In the genomic region with DNA sequence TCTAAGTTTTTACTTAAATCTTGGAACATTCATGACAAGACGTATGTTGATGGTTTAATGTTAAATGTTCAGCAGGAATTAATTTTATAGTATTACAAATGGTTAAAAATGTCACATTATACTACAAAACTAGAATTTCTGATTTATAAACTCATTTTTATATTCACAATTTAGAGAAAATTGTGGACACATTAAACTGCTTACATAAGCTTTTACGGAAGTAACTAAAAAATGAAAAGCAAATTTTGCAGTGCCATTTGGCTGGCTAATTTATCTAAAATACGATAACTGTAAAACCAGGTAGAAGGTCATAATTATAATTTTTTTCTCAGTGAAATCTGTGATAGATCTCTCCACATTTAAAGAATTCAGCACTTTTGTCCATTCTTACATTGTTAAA, we compare ENCODE assay signal across 27 cellular contexts.
"Had no signal": no experiment of that assay in that cellular context is flagged by ENCODE, and none has a peak within 500 bp of the region (broad histone marks: within the 10 kb centered on the region; RNA-seq: fewer than 3 reads in every experiment).

No MANE protein-coding gene starts in this region.

- ATAC-seq: stimulated activated effector memory CD8-positive, alpha-beta T cell treated with anti-CD3 and anti-CD28 coated beads, Interleukin-12 subunit alpha, Interleukin-12 subunit beta, amount 100 ng/mL, for 72 hours; stimulated activated memory B cell treated with anti-CD40 and anti-IgM and Interleukin-4, amounts not matched to agents 10 μg/mL and 1 μg/mL and 100 μg/mL, for 72 hours; stimulated activated naive B cell treated with anti-CD40 and anti-IgM and Interleukin-4, amounts not matched to agents 10 μg/mL and 1 μg/mL and 100 μg/mL, for 72 hours; stimulated activated naive CD8-positive, alpha-beta T cell treated with anti-CD3 and anti-CD28 coated beads, Interleukin-15, amount 100 ng/mL, for 72 hours; stimulated activated naive CD8-positive, alpha-beta T cell treated with anti-CD3 and anti-CD28 coated beads, Interleukin-15, Interleukin-2, amounts not matched to agents 100 U/mL and 50 U/mL, for 24 hours; upper lobe of right lung had no signal

- H3K27me3 ChIP-seq: stomach, suprapubic skin, testis, thyroid gland, tibial artery, tibial nerve, transverse colon, upper lobe of left lung, upper lobe of right lung, uterus, vagina had no signal

- H3K27ac ChIP-seq: stomach, suprapubic skin, testis, thoracic aorta, thyroid gland, tibial artery, tibial nerve, transverse colon, upper lobe of left lung, upper lobe of right lung, uterus, vagina had no signal

- FAIRE-seq: urothelium cell line had no signal

- DNase-seq: stimulated activated CD4-positive, alpha-beta T cell treated with anti-CD3 and anti-CD28 coated beads, Interleukin-2, amount 100 ng/mL, for 48 hours; stimulated activated CD4-positive, alpha-beta T cell treated with anti-CD3 and anti-CD28 coated beads, Interleukin-4, amount 100 ng/mL, for 1 hour; stimulated activated CD4-positive, alpha-beta T cell treated with anti-CD3 and anti-CD28 coated beads, Interleukin-4, amount 100 ng/mL, for 24 hours; stimulated activated CD4-positive, alpha-beta T cell treated with anti-CD3 and anti-CD28 coated beads, Interleukin-4, amount 100 ng/mL, for 4 hours; stimulated activated CD8-positive, alpha-beta memory T cell treated with anti-CD3 and anti-CD28 coated beads, Interleukin-4, amount 100 ng/mL, for 48 hours; stimulated activated naive B cell treated with anti-CD40 and anti-IgM and Interleukin-4, amounts not matched to agents 10 μg/mL and 1 μg/mL and 100 μg/mL, for 72 hours; stimulated activated naive CD4-positive, alpha-beta T cell; stimulated activated naive CD4-positive, alpha-beta T cell treated with Interleukin-2 at 50 U/mL for 16 hours; stimulated activated naive CD8-positive, alpha-beta T cell treated with anti-CD3 and anti-CD28 coated beads, Interleukin-15, amount 100 ng/mL, for 72 hours; stimulated activated naive CD8-positive, alpha-beta T cell treated with anti-CD3 and anti-CD28 coated beads, Interleukin-15, Interleukin-2, amounts not matched to agents 100 U/mL and 50 U/mL, for 24 hours; stomach; substantia nigra; testis; thyroid gland; tibial artery; transverse colon; trophoblast cell; upper lobe of left lung; upper lobe of right lung; uterus had no signal

- H3K36me3 ChIP-seq: stomach, suprapubic skin, thoracic aorta, thyroid gland, tibial artery, tibial nerve, transverse colon, upper lobe of left lung, upper lobe of right lung, uterus, vagina had no signal

- H3K4me3 ChIP-seq: stomach, suprapubic skin, testis, thoracic aorta, thyroid gland, tibial artery, tibial nerve, transverse colon, upper lobe of left lung, upper lobe of right lung, uterus, vagina had no signal

- H3K9me3 ChIP-seq: suprapubic skin, testis, thoracic aorta, thyroid gland, tibial artery, tibial nerve, transverse colon, upper lobe of left lung, upper lobe of right lung, uterus, vagina had no signal

- H3K4me1 ChIP-seq: stomach, suprapubic skin, testis, thyroid gland, tibial artery, tibial nerve, transverse colon, upper lobe of left lung, upper lobe of right lung, uterus, vagina had no signal
